In the genomic region with DNA sequence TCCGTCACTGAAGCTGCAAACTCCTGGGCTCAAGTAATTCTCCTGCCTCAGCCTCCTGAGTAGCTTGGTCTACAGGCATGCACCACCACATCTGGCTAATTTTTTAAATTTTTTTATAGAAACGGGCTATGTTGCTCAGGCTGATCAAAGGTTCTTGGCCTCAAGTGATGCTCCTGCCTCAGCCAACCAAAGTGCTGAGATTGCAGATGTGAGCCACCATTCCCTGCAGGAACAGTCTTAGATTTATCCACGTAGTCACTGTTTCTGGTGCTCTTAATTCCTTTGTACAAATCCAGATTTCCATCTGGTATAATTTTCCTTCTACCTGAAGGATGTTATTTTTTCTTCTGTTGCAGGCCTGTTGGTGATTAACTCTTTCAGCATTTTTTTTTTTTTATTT, we compare ENCODE assay signal across 34 cellular contexts. TPM values are rescaled to one million over a fixed set of nuclear protein-coding genes. Genes with fewer than 3 reads are reported as not detected.
DNase-seq lines count a peak whose midpoint lies in the region; ATAC-seq, FAIRE-seq and TF ChIP-seq lines count a peak whose summit lies in the region.
"Had no signal": no experiment of that assay in that cellular context is flagged by ENCODE, and none has a peak within 500 bp of the region (broad histone marks: within the 10 kb centered on the region; RNA-seq: fewer than 3 reads in every experiment).

No MANE protein-coding gene starts in this region.

- H3K9me3 ChIP-seq in HepG2 (ENCODE audit: low read length) = peaks cover 9% of the 10 kb centered on the region; the same call in 1 of the 2 replicates
- H3K9me3 ChIP-seq in right lobe of liver = peaks cover 0 to 11% (median 3%) of the 10 kb centered on the region in 4 donors
- peaks cover 30% of the 10 kb centered on the region for H3K9me3 ChIP-seq in A549
- peaks cover 8% of the 10 kb centered on the region for H3K9me3 ChIP-seq in upper lobe of right lung
- H3K9me3 ChIP-seq: BE2C had no signal

- peaks cover 4% of the 10 kb centered on the region for H3K9me3 Mint-ChIP-seq in endothelial cell (ENCODE audit: unreplicated experiment)

- TF ChIP-seq RAD21 in HepG2 (CRISPR knock-in tag; IDR thresholded peaks at IDR 0.05) (no peak), A549 (conservative IDR thresholded peaks at IDR 0.05 in 1 of 2, IDR thresholded peaks at IDR 0.05 in 1 of 2) (no peak)

- FAIRE-seq in HepG2 (lab: Jason Lieb, UNC) = no peak
- no peak for FAIRE-seq in A549 (lab: Jason Lieb, UNC)
- FAIRE-seq: A204.1, D721Med had no signal

- POLR2A ChIA-PET in HepG2 (lab: Yijun Ruan, JAX) = interaction anchor here (1.3 kb wide), 1 partner anchor 28 kb away, joined by 3 read pairs; a partner anchor contains a TSS
- POLR2A ChIA-PET in A549 (lab: Yijun Ruan, JAX) = no interaction called here

- H3K36me3 Mint-ChIP-seq in endothelial cell (ENCODE audit: low read depth, unreplicated experiment) = peaks cover 57% of the 10 kb centered on the region

- no peaks in the 10 kb centered on the region for H3K27me3 Mint-ChIP-seq in endothelial cell (ENCODE audit: unreplicated experiment)
- H3K27me3 Mint-ChIP-seq: B cell; CD4-positive, alpha-beta memory T cell; CD4-positive, alpha-beta T cell; CD4-positive, CD25-positive, alpha-beta regulatory T cell; CD8-positive, alpha-beta memory T cell had no signal

- intact Hi-C loops in HepG2 (cut with micrococcal nuclease; ENCODE audit: unreplicated experiment) (no loop called here), right lobe of liver (cut with DNase I) (no loop called here), upper lobe of right lung (cut with DNase I) (no loop called here)

- no TSS peak for BruUV-seq in HepG2 (replicated peaks; lab: Mats Ljungman, UMichigan)

- CTCF ChIA-PET in HepG2 (lab: Yijun Ruan, JAX; ENCODE audit: low intra/inter-chr PET ratio, low total read pairs) = no interaction called here
- CTCF ChIA-PET in A549 (lab: Yijun Ruan, JAX) = interaction anchor here (0.9 to 1.9 kb wide), 3 partner anchors 37 to 132 kb away, joined by 3 to 7 read pairs (median 4); a partner anchor contains a TSS

- TF ChIP-seq EP300 in HepG2 (IDR thresholded peaks at IDR 0.05; ENCODE audit: low read depth in 2 of 2, low read length in 2 of 2) (no peak), HepG2 (CRISPR knock-in tag; IDR thresholded peaks at IDR 0.05; ENCODE audit: borderline replicate concordance) (no peak), A549 (IDR thresholded peaks at IDR 0.05) (no peak)

- no peak for TF ChIP-seq CTCF in HepG2 (CRISPR knock-in tag; IDR thresholded peaks at IDR 0.05)
- TF ChIP-seq CTCF in right lobe of liver (IDR thresholded peaks at IDR 0.05) = no peak
- no peak for TF ChIP-seq CTCF in A549 (IDR thresholded peaks at IDR 0.05)
- no peak for TF ChIP-seq CTCF in endothelial cell (IDR thresholded peaks at IDR 0.05; ENCODE audit: unreplicated experiment)
- no peak for TF ChIP-seq CTCF in upper lobe of right lung (IDR thresholded peaks at IDR 0.05)

- H3K4me1 ChIP-seq in HepG2 (ENCODE audit: insufficient read depth, low read length) (no peaks in the 10 kb centered on the region), right lobe of liver (no peaks in the 10 kb centered on the region), A549 (no peaks in the 10 kb centered on the region), upper lobe of right lung (no peaks in the 10 kb centered on the region)
- H3K4me1 ChIP-seq: BE2C, BLaER1, Caco-2 had no signal

- no peak overlapping the region for H3K27ac Mint-ChIP-seq in endothelial cell (ENCODE audit: unreplicated experiment)
- H3K27ac Mint-ChIP-seq: B cell; CD14-positive monocyte; CD4-positive, alpha-beta T cell; CD4-positive, CD25-positive, alpha-beta regulatory T cell; CD8-positive, alpha-beta T cell had no signal

- no peak for DNase-seq in HepG2 (ENCODE audit: low spot score)
- no peak for DNase-seq in right lobe of liver
- no peak for DNase-seq in A549 (ENCODE audit: low read depth in 1 of 2, low spot score in 1 of 2)
- no peak for DNase-seq in endothelial cell (ENCODE audit: low spot score)
- no peak for DNase-seq in upper lobe of right lung
- DNase-seq: 8988T; ACHN; AML-193; BE2C; C1 segment of cervical spinal cord; Caco-2; Calu3; CD4-positive, alpha-beta memory T cell; CD4-positive, alpha-beta T cell; CD4-positive, CD25-positive, alpha-beta regulatory T cell; CD8-positive, alpha-beta memory T cell; CD8-positive, alpha-beta T cell; COR-L47; DMS 273 treated with DMSO at 0.1 percent for 48 hours; DMS153; DMS53; DMS79; DMS79 treated with DMSO at 0.1 percent for 48 hours; DND-41; EL had no signal

- no peaks in the 10 kb centered on the region for H3K4me1 Mint-ChIP-seq in endothelial cell (ENCODE audit: unreplicated experiment)
- H3K4me1 Mint-ChIP-seq: B cell; CD14-positive monocyte; CD8-positive, alpha-beta memory T cell had no signal

- no peak for TF ChIP-seq POLR2A in HepG2 (IDR thresholded peaks at IDR 0.05; ENCODE audit: insufficient read depth in 1 of 2, low read depth in 2 of 2, low read length in 2 of 2)
- TF ChIP-seq POLR2A in right lobe of liver (IDR thresholded peaks at IDR 0.05) = no peak
- no peak for TF ChIP-seq POLR2A in A549 (IDR thresholded peaks at IDR 0.05; ENCODE audit: low read length)

- H4K20me1 ChIP-seq in HepG2 (ENCODE audit: insufficient read depth, low read length) = no peaks in the 10 kb centered on the region
- H4K20me1 ChIP-seq: BLaER1 had no signal

- H3K27ac ChIP-seq in HepG2 (ENCODE audit: extremely low read length, insufficient read depth, low read length) (no peak overlapping the region), right lobe of liver (no peak overlapping the region), A549 (no peak overlapping the region), upper lobe of right lung (no peak overlapping the region)
- H3K27ac ChIP-seq: 22Rv1; BLaER1; BLaER1 treated with 17β-estradiol and CSF1 and Interleukin-3, amounts not matched to agents 10 nM and 100 nM; C4-2B had no signal

- H3K4me2 ChIP-seq in HepG2 (ENCODE audit: low read depth, low read length) (no peak overlapping the region), A549 (no peak overlapping the region)
- H3K4me2 ChIP-seq: BLaER1; BLaER1 treated with 17β-estradiol and CSF1 and Interleukin-3, amounts not matched to agents 10 nM and 100 nM had no signal

- in situ Hi-C loops in HepG2 (cut with HindIII; ENCODE audit: extremely low pct_ligation_motif_present, low pct_unique_long_range_greater_than_20kb) = no loop called here

- ATAC-seq in HepG2 = no peak
- no peak for ATAC-seq in right lobe of liver
- ATAC-seq in A549 = no peak
- ATAC-seq in GM21619 (IDR thresholded peaks at IDR 0.05; ENCODE audit: unreplicated experiment) = no peak
- no peak for ATAC-seq in upper lobe of right lung
- ATAC-seq: CD8-positive, alpha-beta T cell had no signal

- H3K4me3 ChIP-seq in HepG2 (replicated peaks in 1 of 3; ENCODE audit: insufficient read depth in 1 of 3, low read depth in 2 of 3, low read length in 3 of 3) = no peak overlapping the region
- H3K4me3 ChIP-seq in right lobe of liver = no peak overlapping the region
- H3K4me3 ChIP-seq in A549 = no peak overlapping the region
- H3K4me3 ChIP-seq in upper lobe of right lung = no peak overlapping the region
- H3K4me3 ChIP-seq: BLaER1; BLaER1 treated with 17β-estradiol and CSF1 and Interleukin-3, amounts not matched to agents 10 nM and 100 nM had no signal

- 95% methylated on average over 3 of the region's 3 CpGs for WGBS in HepG2 (ENCODE audit: low lambda C conversion rate)
- 86% methylated on average over 1 of the region's 3 CpGs for WGBS in right lobe of liver (ENCODE audit: insufficient coverage, low coverage, low lambda C conversion rate, missing lambda C conversion rate)
- 84% methylated on average over 3 of the region's 3 CpGs for WGBS in A549 (ENCODE audit: missing lambda C conversion rate)

- H3K4me3 Mint-ChIP-seq in endothelial cell (ENCODE audit: unreplicated experiment) = peak overlapping the region; percentile 68
- H3K4me3 Mint-ChIP-seq: B cell; CD4-positive, alpha-beta T cell; CD8-positive, alpha-beta memory T cell; CD8-positive, alpha-beta T cell had no signal

- H2AFZ ChIP-seq in HepG2 (ENCODE audit: low read length) = no peak overlapping the region

- H3K36me3 ChIP-seq in HepG2 (replicated peaks in 1 of 2; ENCODE audit: control insufficient read depth in 1 of 2, insufficient read depth in 2 of 2, low read length in 2 of 2) (peaks cover 10 to 30% of the 10 kb centered on the region in 2 experiments; a peak in 4 of 5 replicates), right lobe of liver (peaks cover 0 to 7% (median 0%) of the 10 kb centered on the region in 4 donors), upper lobe of right lung (peaks cover 32% of the 10 kb centered on the region)
- H3K36me3 ChIP-seq: BE2C, BLaER1 had no signal

- H3K27me3 ChIP-seq in HepG2 (ENCODE audit: control insufficient read depth in 1 of 2, insufficient read depth in 2 of 2, low read length in 2 of 2) (no peaks in the 10 kb centered on the region), right lobe of liver (no peaks in the 10 kb centered on the region), upper lobe of right lung (no peaks in the 10 kb centered on the region)
- H3K27me3 ChIP-seq: BE2C; BLaER1; BLaER1 treated with 17β-estradiol and CSF1 and Interleukin-3, amounts not matched to agents 10 nM and 100 nM had no signal

- no peaks in the 10 kb centered on the region for H3K79me2 ChIP-seq in HepG2 (ENCODE audit: insufficient read depth, low read length)

- no peak overlapping the region for H3K9ac ChIP-seq in HepG2 (ENCODE audit: insufficient read depth, low read depth, low read length)
- H3K9ac ChIP-seq: BLaER1; BLaER1 treated with 17β-estradiol and CSF1 and Interleukin-3, amounts not matched to agents 10 nM and 100 nM had no signal

RNA-seq across cellular contexts. Expression of a gene that starts 13.0 kb away (rescaled TPM):
- 3.1 and 8.7 TPM in 2 replicates for total RNA-seq in HepG2 (2016; rRNA removed; fragmentation: Illumina TruSeq; extraction: Trizol)
- total RNA-seq in HepG2 (2016; cell fraction: cytosol; rRNA removed; fragmentation: Illumina TruSeq; extraction: Trizol; ENCODE audit: low read depth) = 3.2 and 3.4 TPM in 2 replicates
- total RNA-seq in HepG2 (2016; cell fraction: insoluble cytoplasmic fraction; rRNA removed; fragmentation: Illumina TruSeq; extraction: Trizol) = 3.5 and 11.2 TPM in 2 replicates
- 3.1 and 3.2 TPM in 2 replicates for total RNA-seq in HepG2 (2016; cell fraction: membrane; rRNA removed; fragmentation: Illumina TruSeq; extraction: Trizol)
- 12.9 and 13.6 TPM in 2 replicates for total RNA-seq in HepG2 (2016; cell fraction: nucleus; rRNA removed; fragmentation: Illumina TruSeq; extraction: Trizol)
- polyA plus RNA-seq in HepG2 (2011; rRNA removed) = 13.2 and 21.1 TPM in 2 replicates
- polyA plus RNA-seq in HepG2 (2011; cell fraction: cytosol; rRNA removed) = 5.5 and 7.6 TPM in 2 replicates
- polyA plus RNA-seq in HepG2 (2011; cell fraction: nucleus; rRNA removed) = 121 and 146 TPM in 2 replicates
- polyA plus RNA-seq in HepG2 (2012) = 7.0 and 18.5 TPM in 2 replicates
- polyA plus RNA-seq in HepG2 (2016; cell fraction: cytosol; fragmentation: Illumina TruSeq; extraction: Trizol; ENCODE audit: low read depth) = 0.73 and 1.0 TPM in 2 replicates
- 2.8 and 4.4 TPM in 2 replicates for polyA plus RNA-seq in HepG2 (2016; cell fraction: insoluble cytoplasmic fraction; fragmentation: Illumina TruSeq; extraction: Trizol; ENCODE audit: low read depth)
- 1.4 and 2.3 TPM in 2 replicates for polyA plus RNA-seq in HepG2 (2016; cell fraction: membrane; fragmentation: Illumina TruSeq; extraction: Trizol; ENCODE audit: low read depth)
- polyA plus RNA-seq in HepG2 (2016; cell fraction: nucleus; fragmentation: Illumina TruSeq; extraction: Trizol; ENCODE audit: insufficient read depth, low read depth) = 29.5 and 32.2 TPM in 2 replicates
- polyA minus RNA-seq in HepG2 (2011; rRNA and poly(A)+ RNA removed; ENCODE audit: low replicate concordance) = 7.7 and 20.5 TPM in 2 replicates
- polyA minus RNA-seq in HepG2 (2011; cell fraction: cytosol; rRNA and poly(A)+ RNA removed) = 5.6 and 11.8 TPM in 2 replicates
- 22.4 and 23.0 TPM in 2 replicates for polyA minus RNA-seq in HepG2 (2011; cell fraction: nucleus; rRNA and poly(A)+ RNA removed)
- total RNA-seq in right lobe of liver = 1 to 10 TPM; 5.8 to 9.8 (median 6.5) TPM
- 8.3 and 9.5 TPM in 2 replicates for polyA plus RNA-seq in A549 (2011; rRNA removed)
- 13.7 and 22.6 TPM in 2 replicates for polyA plus RNA-seq in A549 (2012; cell fraction: cytosol; rRNA removed)
- 75.4 and 89.8 TPM in 2 replicates for polyA plus RNA-seq in A549 (2012; cell fraction: nucleus; rRNA removed)
- 9.1 to 13.7 TPM (median 13.1 TPM) in 3 replicates for polyA plus RNA-seq in A549 (2017; fragmentation: RNase III; extraction: RNeasy Plus Mini Kit Qiagen cat#74134 plus additional on column Dnase treatment)
- 6.9 and 12.4 TPM in 2 replicates for polyA minus RNA-seq in A549 (2011; rRNA and poly(A)+ RNA removed)
- 50.1 TPM for total RNA-seq in endothelial cell (ENCODE audit: unreplicated experiment)
- 51.6 TPM for total RNA-seq in upper lobe of right lung

RNA-seq across cellular contexts. Expression of a gene that starts 13.1 kb away (rescaled TPM):
- total RNA-seq in HepG2 (2016; rRNA removed; fragmentation: Illumina TruSeq; extraction: Trizol) (5.5 and 12.2 TPM in 2 replicates), right lobe of liver (10 to 100 TPM in 5 of 6 experiments, 1 to 10 TPM in 1; 9.7 to 23.5 (median 15.7) TPM), endothelial cell (ENCODE audit: unreplicated experiment) (76.0 TPM), upper lobe of right lung (59.8 TPM)
- 4.0 and 6.2 TPM in 2 replicates for total RNA-seq in HepG2 (2016; cell fraction: cytosol; rRNA removed; fragmentation: Illumina TruSeq; extraction: Trizol; ENCODE audit: low read depth)
- total RNA-seq in HepG2 (2016; cell fraction: insoluble cytoplasmic fraction; rRNA removed; fragmentation: Illumina TruSeq; extraction: Trizol) = 4.5 and 13.3 TPM in 2 replicates
- total RNA-seq in HepG2 (2016; cell fraction: membrane; rRNA removed; fragmentation: Illumina TruSeq; extraction: Trizol) = 6.1 and 6.4 TPM in 2 replicates
- total RNA-seq in HepG2 (2016; cell fraction: nucleus; rRNA removed; fragmentation: Illumina TruSeq; extraction: Trizol) = 18.5 and 23.9 TPM in 2 replicates
- polyA plus RNA-seq in HepG2 (2011; rRNA removed) (17.6 and 23.9 TPM in 2 replicates), A549 (2011; rRNA removed) (14.1 and 14.5 TPM in 2 replicates), A549 (2017; fragmentation: RNase III; extraction: RNeasy Plus Mini Kit Qiagen cat#74134 plus additional on column Dnase treatment) (24.0 to 26.2 TPM (median 24.7 TPM) in 3 replicates)
- polyA plus RNA-seq in HepG2 (2011; cell fraction: cytosol; rRNA removed) = 13.7 and 17.1 TPM in 2 replicates
- polyA plus RNA-seq in HepG2 (2011; cell fraction: nucleus; rRNA removed) = 145 and 163 TPM in 2 replicates
- polyA plus RNA-seq in HepG2 (2012) = 21.6 and 30.9 TPM in 2 replicates
- 3.7 and 4.2 TPM in 2 replicates for polyA plus RNA-seq in HepG2 (2016; cell fraction: cytosol; fragmentation: Illumina TruSeq; extraction: Trizol; ENCODE audit: low read depth)
- 7.1 and 11.5 TPM in 2 replicates for polyA plus RNA-seq in HepG2 (2016; cell fraction: insoluble cytoplasmic fraction; fragmentation: Illumina TruSeq; extraction: Trizol; ENCODE audit: low read depth)
- 7.0 and 7.3 TPM in 2 replicates for polyA plus RNA-seq in HepG2 (2016; cell fraction: membrane; fragmentation: Illumina TruSeq; extraction: Trizol; ENCODE audit: low read depth)
- 81.4 and 86.8 TPM in 2 replicates for polyA plus RNA-seq in HepG2 (2016; cell fraction: nucleus; fragmentation: Illumina TruSeq; extraction: Trizol; ENCODE audit: insufficient read depth, low read depth)
- 15.4 and 23.1 TPM in 2 replicates for polyA minus RNA-seq in HepG2 (2011; rRNA and poly(A)+ RNA removed; ENCODE audit: low replicate concordance)
- 15.4 and 18.7 TPM in 2 replicates for polyA minus RNA-seq in HepG2 (2011; cell fraction: cytosol; rRNA and poly(A)+ RNA removed)
- polyA minus RNA-seq in HepG2 (2011; cell fraction: nucleus; rRNA and poly(A)+ RNA removed) = 34.1 and 36.2 TPM in 2 replicates
- 25.4 and 26.4 TPM in 2 replicates for polyA plus RNA-seq in A549 (2012; cell fraction: cytosol; rRNA removed)
- 118 and 137 TPM in 2 replicates for polyA plus RNA-seq in A549 (2012; cell fraction: nucleus; rRNA removed)
- polyA minus RNA-seq in A549 (2011; rRNA and poly(A)+ RNA removed) = 9.2 and 12.4 TPM in 2 replicates

RNA-seq across cellular contexts. Expression of a gene that starts 27.4 kb away (rescaled TPM):
- total RNA-seq in HepG2 (2016; rRNA removed; fragmentation: Illumina TruSeq; extraction: Trizol) (38.7 and 42.8 TPM in 2 replicates), right lobe of liver (10 to 100 TPM; 59.1 to 87.7 (median 73.0) TPM), endothelial cell (ENCODE audit: unreplicated experiment) (110 TPM), upper lobe of right lung (236 TPM)
- total RNA-seq in HepG2 (2016; cell fraction: cytosol; rRNA removed; fragmentation: Illumina TruSeq; extraction: Trizol; ENCODE audit: low read depth) = 8.0 and 9.3 TPM in 2 replicates
- 36.5 and 38.8 TPM in 2 replicates for total RNA-seq in HepG2 (2016; cell fraction: insoluble cytoplasmic fraction; rRNA removed; fragmentation: Illumina TruSeq; extraction: Trizol)
- total RNA-seq in HepG2 (2016; cell fraction: membrane; rRNA removed; fragmentation: Illumina TruSeq; extraction: Trizol) = 12.8 and 13.4 TPM in 2 replicates
- total RNA-seq in HepG2 (2016; cell fraction: nucleus; rRNA removed; fragmentation: Illumina TruSeq; extraction: Trizol) = 57.4 and 57.5 TPM in 2 replicates
- polyA plus RNA-seq in HepG2 (2011; rRNA removed) (38.6 and 44.0 TPM in 2 replicates), A549 (2011; rRNA removed) (127 and 182 TPM in 2 replicates), A549 (2017; fragmentation: RNase III; extraction: RNeasy Plus Mini Kit Qiagen cat#74134 plus additional on column Dnase treatment) (55.6 to 61.6 TPM (median 59.1 TPM) in 3 replicates)
- polyA plus RNA-seq in HepG2 (2011; cell fraction: cytosol; rRNA removed) = 16.4 and 18.9 TPM in 2 replicates
- 134 and 171 TPM in 2 replicates for polyA plus RNA-seq in HepG2 (2011; cell fraction: nucleus; rRNA removed)
- 28.2 and 46.6 TPM in 2 replicates for polyA plus RNA-seq in HepG2 (2012)
- 1.4 and 2.0 TPM in 2 replicates for polyA plus RNA-seq in HepG2 (2016; cell fraction: cytosol; fragmentation: Illumina TruSeq; extraction: Trizol; ENCODE audit: low read depth)
- 23.5 and 27.4 TPM in 2 replicates for polyA plus RNA-seq in HepG2 (2016; cell fraction: insoluble cytoplasmic fraction; fragmentation: Illumina TruSeq; extraction: Trizol; ENCODE audit: low read depth)
- polyA plus RNA-seq in HepG2 (2016; cell fraction: membrane; fragmentation: Illumina TruSeq; extraction: Trizol; ENCODE audit: low read depth) = 3.4 and 3.7 TPM in 2 replicates
- 77.8 and 79.2 TPM in 2 replicates for polyA plus RNA-seq in HepG2 (2016; cell fraction: nucleus; fragmentation: Illumina TruSeq; extraction: Trizol; ENCODE audit: insufficient read depth, low read depth)
- polyA minus RNA-seq in HepG2 (2011; rRNA and poly(A)+ RNA removed; ENCODE audit: low replicate concordance) = 133 and 148 TPM in 2 replicates
- 36.1 and 37.6 TPM in 2 replicates for polyA minus RNA-seq in HepG2 (2011; cell fraction: cytosol; rRNA and poly(A)+ RNA removed)
- polyA minus RNA-seq in HepG2 (2011; cell fraction: nucleus; rRNA and poly(A)+ RNA removed) = 108 and 132 TPM in 2 replicates
- 64.8 and 76.2 TPM in 2 replicates for polyA plus RNA-seq in A549 (2012; cell fraction: cytosol; rRNA removed)
- polyA plus RNA-seq in A549 (2012; cell fraction: nucleus; rRNA removed) = 268 and 329 TPM in 2 replicates
- 331 and 462 TPM in 2 replicates for polyA minus RNA-seq in A549 (2011; rRNA and poly(A)+ RNA removed)
